In genomic region chr2:155350783-155351580, GRCh38 we compare ENCODE assay signal across 1 cellular context.
TF ChIP-seq lines count a peak whose summit lies in the region.

No MANE protein-coding gene starts in this region.

TF ChIP-seq in WTC11, 78 proteins besides CTCF, POLR2A, EP300 and RAD21 (continued from another document):
- TF ChIP-seq RELA (CRISPR knock-in tag; IDR thresholded peaks at IDR 0.05; ENCODE audit: borderline replicate concordance) (no peak), GABPB1 (CRISPR knock-in tag; IDR thresholded peaks at IDR 0.05) (no peak), USF2 (CRISPR knock-in tag; IDR thresholded peaks at IDR 0.05) (no peak)
